27 cellular contexts compared by ENCODE assay signal in genomic region chr20:45845452-45845851, GRCh38. TPM values are rescaled to one million over a fixed set of nuclear protein-coding genes. Genes with fewer than 3 reads are reported as not detected.
"Had no signal": no experiment of that assay in that cellular context is flagged by ENCODE, and none has a peak within 500 bp of the region (broad histone marks: within the 10 kb centered on the region; RNA-seq: fewer than 3 reads in every experiment).

No MANE protein-coding gene starts in this region.

- FAIRE-seq: endometrium, endothelial cell of umbilical vein had no signal

- DNase-seq: activated CD4-positive, alpha-beta T cell treated with anti-CD3 and anti-CD28 coated beads for 1 hour; activated CD4-positive, alpha-beta T cell treated with anti-CD3 and anti-CD28 coated beads for 48 hours; activated CD4-positive, alpha-beta T cell treated with anti-CD3 and anti-CD28 coated beads, Interleukin-2, amount 50 U/mL, for 1 hour; activated CD4-positive, alpha-beta T cell treated with anti-CD3 and anti-CD28 coated beads, Interleukin-2, amount 50 U/mL, for 48 hours; activated CD8-positive, alpha-beta memory T cell treated with anti-CD3 and anti-CD28 coated beads for 24 hours; activated CD8-positive, alpha-beta T cell treated with anti-CD3 and anti-CD28 coated beads for 36 hours; activated effector memory CD4-positive, alpha-beta T cell treated with Interleukin-2 at 50 U/mL for 16 hours; activated gamma-delta T cell treated with Interleukin-2 at 50 U/mL for 16 hours; activated naive CD4-positive, alpha-beta T cell treated with anti-CD3 and anti-CD28 coated beads, Interleukin-2, amount 50 U/mL, for 16 hours; activated naive CD4-positive, alpha-beta T cell treated with Interleukin-2 at 50 U/mL for 16 hours; activated T-cell treated with anti-CD3 and anti-CD28 coated beads, Interleukin-2, amount 50 U/mL, for 4 hours; amygdala; aorta; body of pancreas; caudate nucleus; colonic mucosa; effector CD8-positive, alpha-beta T cell; esophagus squamous epithelium; foreskin melanocyte; head of caudate nucleus; hippocampal formation; T-helper 17 cell had no signal

- H3K27ac ChIP-seq: body of pancreas, colonic mucosa, epithelial cell of prostate, esophagus squamous epithelium had no signal

- H3K4me3 ChIP-seq: body of pancreas, colonic mucosa, esophagus squamous epithelium had no signal

- H3K9me3 ChIP-seq: body of pancreas, colonic mucosa, esophagus squamous epithelium had no signal

- ATAC-seq: activated CD8-positive, alpha-beta T cell treated with anti-CD3 and anti-CD28 coated beads for 36 hours; activated T-cell treated with anti-CD3 and anti-CD28 coated beads, Interleukin-2, amount 50 U/mL, for 4 hours; activated T-helper 17 cell treated with anti-CD3 and anti-CD28 coated beads, Interleukin-2, amount 50 U/mL, for 72 hours; body of pancreas; T-helper 17 cell had no signal

- H3K4me1 ChIP-seq: body of pancreas, colonic mucosa had no signal

- H3K27me3 ChIP-seq: body of pancreas, colonic mucosa, esophagus squamous epithelium had no signal

RNA-seq across cellular contexts. Expression of gene TNNC2, which starts 18.3 kb away (rescaled TPM):
- total RNA-seq: activated CD8-positive, alpha-beta T cell treated with anti-CD3 and anti-CD28 coated beads for 36 hours; activated T-cell treated with anti-CD3 and anti-CD28 coated beads, Interleukin-2, amount 50 U/mL, for 4 hours; aorta; body of pancreas; dermis microvascular lymphatic vessel endothelial cell; endothelial cell of umbilical vein had no signal

RNA-seq across cellular contexts. Expression of gene UBE2C, which starts 33.0 kb away (rescaled TPM):
- total RNA-seq: body of pancreas had no signal
